8 cellular contexts compared by ENCODE assay signal in the genomic region with DNA sequence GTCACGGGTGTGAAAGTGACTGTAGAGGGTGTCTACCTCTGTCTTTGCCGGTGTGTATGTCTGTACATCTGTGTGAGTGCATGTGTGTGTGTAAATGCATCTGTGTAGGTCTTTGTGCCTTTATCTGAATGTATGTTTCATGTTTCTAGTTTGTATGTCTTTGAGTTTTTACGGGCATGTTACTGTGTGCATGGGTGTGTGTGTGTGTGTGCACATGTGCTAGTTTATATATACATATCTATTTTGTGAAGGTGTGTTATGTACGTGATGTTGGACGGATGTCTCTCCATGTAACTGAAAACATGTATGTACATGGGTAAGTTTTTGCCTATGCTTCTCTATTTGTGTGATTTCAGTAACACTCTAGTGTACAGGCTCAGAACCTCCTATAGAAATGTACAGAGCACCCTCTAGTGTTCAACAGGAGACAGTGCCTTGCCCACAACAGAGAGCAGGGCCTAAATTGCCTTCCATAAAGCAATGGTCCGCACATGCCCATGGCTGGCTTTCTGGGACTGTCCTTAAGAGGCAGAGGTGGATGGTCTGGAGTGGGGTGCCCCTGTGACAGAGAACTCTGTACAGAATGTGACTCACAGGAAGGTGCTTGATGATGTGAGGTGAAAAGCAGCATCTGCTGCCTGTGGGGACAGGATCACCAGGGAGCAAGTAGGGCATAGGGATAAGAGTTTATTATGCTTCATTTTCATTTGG.
DNase-seq lines count a peak whose midpoint lies in the region; ATAC-seq, FAIRE-seq and TF ChIP-seq lines count a peak whose summit lies in the region.

No MANE protein-coding gene starts in this region.

- peak overlapping the region; percentile 52 for H2AFZ ChIP-seq in hepatocyte

- H3K27ac Mint-ChIP-seq in activated CD8-positive, alpha-beta memory T cell treated with anti-CD3 and anti-CD28 coated beads, Interleukin-2, amount 10 ng/mL, durations not matched to agents 7 days and 5 days, result no peak overlapping the region

- H3K4me3 Mint-ChIP-seq in activated CD8-positive, alpha-beta memory T cell treated with anti-CD3 and anti-CD28 coated beads, Interleukin-2, amount 10 ng/mL, durations not matched to agents 7 days and 5 days, result no peak overlapping the region

- H3K4me1 ChIP-seq in hepatocyte (ENCODE audit: insufficient read depth), result peaks cover 6% of the 10 kb centered on the region
- no peaks in the 10 kb centered on the region for H3K4me1 ChIP-seq in small intestine (ENCODE audit: control insufficient read depth in 2 of 2, insufficient read depth in 1 of 2, low read depth in 1 of 2, low read length in 1 of 2)

- no peak overlapping the region for H3K4me2 ChIP-seq in hepatocyte

- H3K36me3 ChIP-seq in hepatocyte (replicated peaks; ENCODE audit: insufficient read depth, low read depth) (no peaks in the 10 kb centered on the region), small intestine (ENCODE audit: control insufficient read depth in 2 of 2, insufficient read depth in 2 of 2, low read length in 2 of 2) (no peaks in the 10 kb centered on the region)

- H3K36me3 Mint-ChIP-seq in activated CD8-positive, alpha-beta memory T cell treated with anti-CD3 and anti-CD28 coated beads, Interleukin-2, amount 10 ng/mL, durations not matched to agents 7 days and 5 days, result no peaks in the 10 kb centered on the region

- no peaks in the 10 kb centered on the region for H3K9me2 ChIP-seq in hepatocyte (replicated peaks; ENCODE audit: insufficient read depth)

- CTCF ChIA-PET in activated CD8-positive, alpha-beta memory T cell treated with anti-CD3 and anti-CD28 coated beads, Interleukin-2, amount 10 ng/mL, durations not matched to agents 7 days and 5 days (lab: Charles Lee), result no interaction called here

- H3K9me3 Mint-ChIP-seq in activated CD8-positive, alpha-beta memory T cell treated with anti-CD3 and anti-CD28 coated beads, Interleukin-2, amount 10 ng/mL, durations not matched to agents 7 days and 5 days (ENCODE audit: low read depth), result no peaks in the 10 kb centered on the region

- H3K79me2 ChIP-seq in hepatocyte, result no peaks in the 10 kb centered on the region

- peak; percentile 88 for ATAC-seq in activated CD8-positive, alpha-beta memory T cell treated with anti-CD3 and anti-CD28 coated beads, Interleukin-2, amount 10 ng/mL, durations not matched to agents 7 days and 5 days
- peak; percentile 100 for ATAC-seq in GM21619 (IDR thresholded peaks at IDR 0.05; ENCODE audit: unreplicated experiment)

- 52% methylated on average over 6 of the region's 6 CpGs for WGBS in hepatocyte (ENCODE audit: low lambda C conversion rate, missing lambda C conversion rate)
- 50 to 55% (median 53%) methylated on average over 6 of the region's 6 CpGs for WGBS in small intestine, 3 donors

- H3K9me3 ChIP-seq in hepatocyte (ENCODE audit: low read depth) (no peaks in the 10 kb centered on the region), small intestine (ENCODE audit: control insufficient read depth, low read depth) (no peaks in the 10 kb centered on the region)

- no peak for FAIRE-seq in small intestine (lab: Jason Lieb, UNC)

- H3K4me1 Mint-ChIP-seq in activated CD8-positive, alpha-beta memory T cell treated with anti-CD3 and anti-CD28 coated beads, Interleukin-2, amount 10 ng/mL, durations not matched to agents 7 days and 5 days, result no peaks in the 10 kb centered on the region

- peaks cover 30% of the 10 kb centered on the region for H3K27me3 Mint-ChIP-seq in activated CD8-positive, alpha-beta memory T cell treated with anti-CD3 and anti-CD28 coated beads, Interleukin-2, amount 10 ng/mL, durations not matched to agents 7 days and 5 days

- H3K27me3 ChIP-seq in hepatocyte (no peaks in the 10 kb centered on the region), small intestine (ENCODE audit: control insufficient read depth in 2 of 2, insufficient read depth in 2 of 2, low read length in 2 of 2) (no peaks in the 10 kb centered on the region)

- DNase-seq in activated CD8-positive, alpha-beta memory T cell treated with anti-CD3 and anti-CD28 coated beads, Interleukin-2, amount 10 ng/mL, durations not matched to agents 7 days and 5 days, result no peak
- DNase-seq in activated CD8-positive, alpha-beta memory T cell treated with anti-CD3 and anti-CD28 coated beads for 24 hours, result no peak
- DNase-seq in HT-29 (ENCODE audit: low spot score) (peak; percentile 58), NOMO-1 treated with DMSO at 0.1 percent for 48 hours (lab: John Stamatoyannopoulos, UW; ENCODE audit: unreplicated experiment) (peak; percentile 76), anterior cingulate cortex (lab: John Stamatoyannopoulos, UW) (peak in 49 of 58 donors; percentile 1 to 74 (median 14)), hepatocyte (ENCODE audit: low spot score) (peak; percentile 86), small intestine (peak; percentile 46)

- H3K27ac ChIP-seq in hepatocyte, result no peak overlapping the region
- H3K27ac ChIP-seq in small intestine (ENCODE audit: low read depth in 1 of 2, low read length in 1 of 2), result no peak overlapping the region

- no peaks in the 10 kb centered on the region for H4K20me1 ChIP-seq in hepatocyte (ENCODE audit: insufficient read depth, poor library complexity, severe bottlenecking)

- H3K4me3 ChIP-seq in hepatocyte, result no peak overlapping the region
- no peak overlapping the region for H3K4me3 ChIP-seq in small intestine (ENCODE audit: low read depth in 1 of 2, low read length in 2 of 2)

- peak; percentile 88 for TF ChIP-seq CTCF in hepatocyte (IDR thresholded peaks at IDR 0.05; ENCODE audit: poor library complexity)

Comparison
In these comparisons a context has a peak if more than half of its experiments do, and no peak if none do; other contexts are left out.
1. DNase-seq: peak in HT-29 (single experiment), NOMO-1 treated with DMSO at 0.1 percent for 48 hours (single experiment), anterior cingulate cortex (49 of 58), hepatocyte (single experiment) and small intestine (single experiment); none in activated CD8-positive, alpha-beta memory T cell treated with anti-CD3 and anti-CD28 coated beads, Interleukin-2, amount 10 ng/mL, durations not matched to agents 7 days and 5 days (single experiment) and activated CD8-positive, alpha-beta memory T cell treated with anti-CD3 and anti-CD28 coated beads for 24 hours (single experiment).